In genomic region chr2:68415521-68415920, GRCh38 we compare ENCODE assay signal across 19 cellular contexts. TPM values are rescaled to one million over a fixed set of nuclear protein-coding genes. Genes with fewer than 3 reads are reported as not detected.
DNase-seq lines count a peak whose midpoint lies in the region; ATAC-seq and TF ChIP-seq lines count a peak whose summit lies in the region.
"Had no signal": no experiment of that assay in that cellular context is flagged by ENCODE, and none has a peak within 500 bp of the region (broad histone marks: within the 10 kb centered on the region; RNA-seq: fewer than 3 reads in every experiment).

No MANE protein-coding gene starts in this region.

- no peak overlapping the region for H3K4me3 Mint-ChIP-seq in T-helper 17 cell
- no peak overlapping the region for H3K4me3 Mint-ChIP-seq in immature natural killer cell
- H3K4me3 Mint-ChIP-seq: CD4-positive, alpha-beta T cell had no signal

- H3K4me1 Mint-ChIP-seq in T-helper 17 cell (peaks cover 18% of the 10 kb centered on the region), immature natural killer cell (peaks cover 92 to 100% of the 10 kb centered on the region in 2 donors)

- no peaks in the 10 kb centered on the region for H3K9me3 ChIP-seq in cardiac muscle cell (ENCODE audit: low read depth)
- no peaks in the 10 kb centered on the region for H3K9me3 ChIP-seq in right atrium auricular region
- no peaks in the 10 kb centered on the region for H3K9me3 ChIP-seq in T-helper 17 cell (ENCODE audit: control insufficient read depth, low read length, poor library complexity, severe bottlenecking)
- H3K9me3 ChIP-seq: A549, Caco-2, HAP-1 had no signal

- H3K27me3 ChIP-seq in cardiac muscle cell (no peaks in the 10 kb centered on the region), right atrium auricular region (no peaks in the 10 kb centered on the region)

- DNase-seq in cardiac muscle cell (ENCODE audit: low read depth in 1 of 2, low spot score in 1 of 2), result no peak
- no peak for DNase-seq in right atrium auricular region (ENCODE audit: low spot score)
- no peak for DNase-seq in T-helper 17 cell
- DNase-seq in immature natural killer cell, result no peak
- no peak for DNase-seq in coronary artery (ENCODE audit: low spot score)
- no peak for DNase-seq in medulla oblongata (ENCODE audit: extremely low spot score)
- DNase-seq: AML-193; Caco-2; CD4-positive, alpha-beta T cell; GF-D8; GM23248 had no signal

- H3K27ac Mint-ChIP-seq in T-helper 17 cell (peak overlapping the region; percentile 69), immature natural killer cell (peak overlapping the region in 4 of 6 donors; percentile 29 to 95 (median 62))
- H3K27ac Mint-ChIP-seq: CD4-positive, alpha-beta T cell had no signal

- H3K36me3 Mint-ChIP-seq in T-helper 17 cell (ENCODE audit: low read depth), result peaks cover 4% of the 10 kb centered on the region
- H3K36me3 Mint-ChIP-seq in immature natural killer cell, result no peaks in the 10 kb centered on the region

- H3K27me3 Mint-ChIP-seq in T-helper 17 cell (no peaks in the 10 kb centered on the region), immature natural killer cell (ENCODE audit: low read depth in 3 of 3) (peaks cover 0 to 3% (median 0%) of the 10 kb centered on the region in 3 donors)
- H3K27me3 Mint-ChIP-seq: CD4-positive, alpha-beta T cell had no signal

- peak overlapping the region; percentile 89 for H3K27ac ChIP-seq in cardiac muscle cell
- H3K27ac ChIP-seq in right atrium auricular region, result no peak overlapping the region
- no peak overlapping the region for H3K27ac ChIP-seq in coronary artery
- H3K27ac ChIP-seq: 22Rv1, A549, C4-2B, GM23248 had no signal

- H3K4me1 ChIP-seq in cardiac muscle cell (ENCODE audit: low read depth) (peaks cover 58% of the 10 kb centered on the region), right atrium auricular region (peaks cover 0 to 18% of the 10 kb centered on the region in 2 donors)
- H3K4me1 ChIP-seq: A549, Caco-2, HAP-1 had no signal

- ATAC-seq in T-helper 17 cell (no peak), HG02763 (IDR thresholded peaks at IDR 0.05; ENCODE audit: unreplicated experiment) (no peak)
- ATAC-seq: A549 had no signal

- H3K36me3 ChIP-seq in cardiac muscle cell (no peaks in the 10 kb centered on the region), right atrium auricular region (no peaks in the 10 kb centered on the region)
- H3K36me3 ChIP-seq: HAP-1 had no signal

- H3K4me3 ChIP-seq in cardiac muscle cell, result no peak overlapping the region
- H3K4me3 ChIP-seq in right atrium auricular region, result no peak overlapping the region
- H3K4me3 ChIP-seq in coronary artery, result no peak overlapping the region
- H3K4me3 ChIP-seq: A549, GM23248, HAP-1 had no signal

- H3K9me3 Mint-ChIP-seq in immature natural killer cell, result no peaks in the 10 kb centered on the region
- H3K9me3 Mint-ChIP-seq: CD4-positive, alpha-beta T cell had no signal

- TF ChIP-seq CTCF in cardiac muscle cell (IDR thresholded peaks at IDR 0.05; ENCODE audit: low read depth, low read length) (no peak), right atrium auricular region (IDR thresholded peaks at IDR 0.05) (no peak), coronary artery (IDR thresholded peaks at IDR 0.05) (no peak)

RNA-seq across cellular contexts. Expression of gene PLEK, which starts 50.4 kb away (rescaled TPM):
- total RNA-seq in cardiac muscle cell (not detected in 2 replicates), right atrium auricular region (1 to 10 TPM; 3.1 to 4.4 TPM), T-helper 17 cell (10 to 100 TPM; 18.0 to 34.8 TPM)
- polyA plus RNA-seq in cardiac muscle cell (0.21 TPM in 1 of 2 replicates, not detected in the other), immature natural killer cell (100 to 1,000 TPM; 494 to 692 (median 535) TPM)
- total RNA-seq: Caco-2, GM23248, H4, HT-29 had no signal
- polyA plus RNA-seq: BJ had no signal

RNA-seq across cellular contexts. Expression of gene FBXO48, which starts 51.6 kb away (rescaled TPM):
- total RNA-seq in cardiac muscle cell (0.46 and 0.66 TPM in 2 replicates), right atrium auricular region (under 1 TPM; 0.33 to 0.67 TPM), T-helper 17 cell (1 to 10 TPM; 1.5 to 1.7 TPM)
- polyA plus RNA-seq in cardiac muscle cell (0.50 and 1.3 TPM in 2 replicates), immature natural killer cell (under 1 TPM in 2 of 3 donors, not detected in 1; 0.28 to 0.39 TPM)

RNA-seq across cellular contexts. Expression of gene APLF, which starts 51.9 kb away (rescaled TPM):
- total RNA-seq in cardiac muscle cell, result 4.3 and 5.9 TPM in 2 replicates
- polyA plus RNA-seq in cardiac muscle cell, result 3.1 and 5.3 TPM in 2 replicates
- total RNA-seq in right atrium auricular region, result 1 to 10 TPM; 4.2 to 8.2 TPM
- total RNA-seq in T-helper 17 cell, result 1 to 10 TPM; 5.3 to 6.4 TPM
- under 1 TPM in 2 of 3 donors, not detected in 1; 0.74 to 0.97 TPM for polyA plus RNA-seq in immature natural killer cell
- total RNA-seq: HT-29 had no signal
